ENCODE assay signal across 3 cellular contexts in the genomic region with DNA sequence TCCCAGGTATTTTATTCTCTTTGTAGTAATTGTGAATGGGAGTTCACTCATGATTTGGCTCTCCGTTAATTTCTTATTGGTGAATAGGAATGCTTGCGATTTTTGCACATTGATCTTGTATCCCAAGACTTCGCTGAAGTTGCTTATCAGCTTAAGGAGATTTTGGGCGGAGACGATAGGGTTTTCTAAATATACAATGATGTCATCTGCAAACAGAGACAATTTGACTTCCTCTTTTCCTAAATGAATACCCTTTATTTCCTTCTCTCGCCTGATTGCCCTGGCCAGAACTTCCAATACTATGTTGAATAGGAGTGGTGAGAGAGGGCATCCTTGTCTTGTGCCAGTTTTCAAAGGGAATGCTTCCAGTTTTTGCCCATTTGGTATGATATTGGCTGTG. TPM values are rescaled to one million over a fixed set of nuclear protein-coding genes. Genes with fewer than 3 reads are reported as not detected.
"Had no signal": no experiment of that assay in that cellular context is flagged by ENCODE, and none has a peak within 500 bp of the region (broad histone marks: within the 10 kb centered on the region; RNA-seq: fewer than 3 reads in every experiment).

No MANE protein-coding gene starts in this region.

RNA-seq across cellular contexts. Expression of a gene that starts 51.9 kb away (rescaled TPM):
- total RNA-seq: LHCN-M2, M059J, MCF 10A had no signal
